2 cellular contexts compared by ENCODE assay signal in genomic region chr1:212910213-212910612, GRCh38.
A peak's percentile ranks its signal among the peaks of the same experiment; 100 is the strongest.
TF ChIP-seq lines count a peak whose summit lies in the region.

No MANE protein-coding gene starts in this region.

TF ChIP-seq in GM23338, 12 proteins besides CTCF, POLR2A, EP300 and RAD21:
- peak; percentile 78 for TF ChIP-seq POLR2AphosphoS5 (IDR thresholded peaks at IDR 0.05; ENCODE audit: low read depth)
TF ChIP-seq in GM23338: peak in this region for 1; not testable (repeated sequence) for 11.

TF ChIP-seq in H1, 55 proteins besides CTCF, POLR2A, EP300 and RAD21:
- TF ChIP-seq POLR2AphosphoS5 (IDR thresholded peaks at IDR 0.05; ENCODE audit: low read depth, low read length) (peak; percentile 74), TAF7 (optimal IDR thresholded peaks at IDR 0.05; ENCODE audit: borderline replicate concordance, low read depth, low read length) (peak; percentile 19)
